16 cellular contexts compared by ENCODE assay signal in the genomic region with DNA sequence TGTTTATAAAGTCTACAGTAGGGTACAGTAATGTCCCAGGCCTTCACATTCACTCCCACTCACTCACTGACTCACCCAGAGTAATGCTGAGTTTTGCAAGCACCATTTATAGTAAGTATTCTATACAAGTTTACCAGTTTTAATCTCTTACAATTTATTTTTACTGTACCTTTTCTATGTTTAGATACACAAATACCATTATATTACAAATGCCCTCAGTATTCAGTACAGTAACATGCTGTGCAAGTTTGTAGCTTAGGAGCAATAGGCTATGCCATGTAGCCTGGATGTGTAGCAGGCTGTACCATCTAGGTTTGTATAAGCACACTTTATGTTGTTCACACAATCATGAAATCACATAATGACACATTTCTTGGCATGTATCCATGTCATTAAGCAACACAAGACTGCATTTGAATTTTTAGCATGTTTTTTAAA.
DNase-seq lines count a peak whose midpoint lies in the region; ATAC-seq and TF ChIP-seq lines count a peak whose summit lies in the region.
"Had no signal": no experiment of that assay in that cellular context is flagged by ENCODE, and none has a peak within 500 bp of the region (broad histone marks: within the 10 kb centered on the region; RNA-seq: fewer than 3 reads in every experiment).

No MANE protein-coding gene starts in this region.

- H3K79me2 ChIP-seq in ACC112 (ENCODE audit: control insufficient read depth, insufficient read depth, low read length, unreplicated experiment): no peaks in the 10 kb centered on the region
- H3K79me2 ChIP-seq in mammary epithelial cell (ENCODE audit: insufficient read depth, low read length): no peaks in the 10 kb centered on the region
- H3K79me2 ChIP-seq in MM.1S (ENCODE audit: low read length): no peaks in the 10 kb centered on the region

- no peak overlapping the region for H3K4me3 Mint-ChIP-seq in T-helper 17 cell
- H3K4me3 Mint-ChIP-seq in activated naive CD4-positive, alpha-beta T cell treated with anti-CD3 and anti-CD28 coated beads for 36 hours: no peak overlapping the region
- H3K4me3 Mint-ChIP-seq: activated naive CD4-positive, alpha-beta T cell treated with anti-CD3 and anti-CD28 coated beads, Interleukin-2, amount 10 ng/mL, durations not matched to agents 7 days and 5 days; natural killer cell had no signal

- peak; percentile 8 for DNase-seq in HT1080 (ENCODE audit: low read depth)
- DNase-seq in mammary epithelial cell: peak; percentile 71
- DNase-seq in foreskin fibroblast: peak; percentile 90 to 92
- no peak for DNase-seq in activated CD4-positive, alpha-beta T cell treated with anti-CD3 and anti-CD28 coated beads, Interleukin-2, amount 50 U/mL, for 1 hour
- DNase-seq in T-helper 17 cell: no peak
- no peak for DNase-seq in MM.1S
- DNase-seq in activated naive CD4-positive, alpha-beta T cell treated with anti-CD3 and anti-CD28 coated beads for 36 hours: no peak
- DNase-seq: activated naive CD4-positive, alpha-beta T cell treated with anti-CD3 and anti-CD28 coated beads, Interleukin-2, amount 10 ng/mL, durations not matched to agents 7 days and 5 days; lower lobe of right lung; natural killer cell; stimulated activated CD4-positive, alpha-beta T cell treated with anti-CD3 and anti-CD28 coated beads, Interleukin-2, amount 100 ng/mL, for 24 hours had no signal

- intact Hi-C loops in mammary epithelial cell (cut with micrococcal nuclease): no loop called here
- intact Hi-C loops in activated naive CD4-positive, alpha-beta T cell treated with anti-CD3 and anti-CD28 coated beads for 36 hours (cut with micrococcal nuclease): no loop called here

- H3K9ac ChIP-seq in mammary epithelial cell (ENCODE audit: insufficient read depth, low read length): no peak overlapping the region
- no peak overlapping the region for H3K9ac ChIP-seq in MM.1S (ENCODE audit: low read length)

- peak overlapping the region; percentile 16; the same call in 1 of the 2 replicates for H3K4me3 ChIP-seq in ACC112 (ENCODE audit: low read depth, low read length)
- H3K4me3 ChIP-seq in mammary epithelial cell (replicated peaks in 1 of 3; ENCODE audit: insufficient read depth in 1 of 3, low read depth in 2 of 3, low read length in 3 of 3): no peak overlapping the region
- no peak overlapping the region for H3K4me3 ChIP-seq in foreskin fibroblast (ENCODE audit: low read depth in 1 of 2, low read length in 2 of 2)
- H3K4me3 ChIP-seq in MM.1S (ENCODE audit: low read length): no peak overlapping the region
- H3K4me3 ChIP-seq: A549, lower lobe of right lung had no signal

- H3K4me1 Mint-ChIP-seq in T-helper 17 cell: no peaks in the 10 kb centered on the region
- H3K4me1 Mint-ChIP-seq in activated naive CD4-positive, alpha-beta T cell treated with anti-CD3 and anti-CD28 coated beads for 36 hours (ENCODE audit: low read depth): no peaks in the 10 kb centered on the region
- H3K4me1 Mint-ChIP-seq: activated naive CD4-positive, alpha-beta T cell treated with anti-CD3 and anti-CD28 coated beads, Interleukin-2, amount 10 ng/mL, durations not matched to agents 7 days and 5 days; natural killer cell had no signal

- no peaks in the 10 kb centered on the region for H3F3A ChIP-seq in MM.1S (ENCODE audit: insufficient read depth, low read length)

- in situ Hi-C loops in mammary epithelial cell (cut with MboI; ENCODE audit: low sequenced_read_pairs in 2 of 2): no loop called here

- H3K9me3 Mint-ChIP-seq in activated naive CD4-positive, alpha-beta T cell treated with anti-CD3 and anti-CD28 coated beads for 36 hours: peaks cover 1% of the 10 kb centered on the region

- H3K27me3 ChIP-seq in ACC112 (ENCODE audit: insufficient read depth, low read length) (no peaks in the 10 kb centered on the region), mammary epithelial cell (ENCODE audit: insufficient read depth, low read length) (no peaks in the 10 kb centered on the region), MM.1S (replicated peaks; ENCODE audit: insufficient read depth, low read length) (no peaks in the 10 kb centered on the region)

- H3K36me3 ChIP-seq in ACC112 (ENCODE audit: insufficient read depth, low read length) (no peaks in the 10 kb centered on the region), mammary epithelial cell (ENCODE audit: insufficient read depth, low read length) (no peaks in the 10 kb centered on the region), MM.1S (replicated peaks; ENCODE audit: insufficient read depth, low read length) (no peaks in the 10 kb centered on the region)
- H3K36me3 ChIP-seq: lower lobe of right lung had no signal

- H3K27ac ChIP-seq in ACC112 (ENCODE audit: low read depth, low read length) (peak overlapping the region; percentile 59), mammary epithelial cell (ENCODE audit: insufficient read depth, low read depth, low read length) (no peak overlapping the region), MM.1S (ENCODE audit: low read length) (no peak overlapping the region)
- H3K27ac ChIP-seq: A549, lower lobe of right lung, RWPE1 had no signal

- no peaks in the 10 kb centered on the region for H3K9me3 ChIP-seq in mammary epithelial cell (replicated peaks; ENCODE audit: insufficient read depth, low read length)
- H3K9me3 ChIP-seq in T-helper 17 cell (ENCODE audit: control insufficient read depth, low read length, poor library complexity, severe bottlenecking): no peaks in the 10 kb centered on the region
- no peaks in the 10 kb centered on the region for H3K9me3 ChIP-seq in MM.1S (replicated peaks; ENCODE audit: insufficient read depth, low read length)
- H3K9me3 ChIP-seq: A549, lower lobe of right lung had no signal

- dilution Hi-C loops in mammary epithelial cell (cut with HindIII; ENCODE audit: low sequenced_read_pairs): no loop called here

- no peaks in the 10 kb centered on the region; the same call in 1 of the 2 replicates for H3K9me2 ChIP-seq in MM.1S (replicated peaks; ENCODE audit: insufficient read depth, low read length)

- peak overlapping the region; percentile 64 for H3K4me2 ChIP-seq in mammary epithelial cell (ENCODE audit: insufficient read depth, low read depth, low read length)
- H3K4me2 ChIP-seq in MM.1S (ENCODE audit: low read depth, low read length): no peak overlapping the region
- H3K4me2 ChIP-seq: A549 had no signal

- H2AFZ ChIP-seq in ACC112 (ENCODE audit: low read length, unreplicated experiment) (no peak overlapping the region), mammary epithelial cell (ENCODE audit: low read depth, low read length) (no peak overlapping the region), MM.1S (ENCODE audit: low read length) (no peak overlapping the region)

- H3K27ac Mint-ChIP-seq in T-helper 17 cell: no peak overlapping the region
- H3K27ac Mint-ChIP-seq in activated naive CD4-positive, alpha-beta T cell treated with anti-CD3 and anti-CD28 coated beads for 36 hours: no peak overlapping the region
- H3K27ac Mint-ChIP-seq: activated naive CD4-positive, alpha-beta T cell treated with anti-CD3 and anti-CD28 coated beads, Interleukin-2, amount 10 ng/mL, durations not matched to agents 7 days and 5 days; natural killer cell had no signal

- H3K36me3 Mint-ChIP-seq in T-helper 17 cell (ENCODE audit: low read depth): no peaks in the 10 kb centered on the region
- H3K36me3 Mint-ChIP-seq in activated naive CD4-positive, alpha-beta T cell treated with anti-CD3 and anti-CD28 coated beads for 36 hours (ENCODE audit: low read depth): no peaks in the 10 kb centered on the region
- H3K36me3 Mint-ChIP-seq: activated naive CD4-positive, alpha-beta T cell treated with anti-CD3 and anti-CD28 coated beads, Interleukin-2, amount 10 ng/mL, durations not matched to agents 7 days and 5 days; natural killer cell had no signal

- no peaks in the 10 kb centered on the region for H4K20me1 ChIP-seq in mammary epithelial cell (ENCODE audit: insufficient read depth, low read length)
- H4K20me1 ChIP-seq in MM.1S (ENCODE audit: insufficient read depth, low read length): no peaks in the 10 kb centered on the region

- ATAC-seq in T-helper 17 cell: no peak
- ATAC-seq: A549; activated CD4-positive, CD25-positive, alpha-beta regulatory T cell treated with anti-CD3 and anti-CD28 coated beads, Interleukin-2, amount 50 U/mL, for 24 hours; esophagus mucosa; lower lobe of right lung; natural killer cell had no signal

- CTCF ChIA-PET in mammary epithelial cell (lab: Charles Lee; ENCODE audit: low non-redundant PET): no interaction called here
- CTCF ChIA-PET in activated naive CD4-positive, alpha-beta T cell treated with anti-CD3 and anti-CD28 coated beads for 36 hours (lab: Charles Lee): no interaction called here

- no peak for TF ChIP-seq CTCF in mammary epithelial cell (conservative IDR thresholded peaks at IDR 0.05 in 1 of 2, IDR thresholded peaks at IDR 0.05 in 1 of 2; ENCODE audit: extremely low read depth in 1 of 2, insufficient read depth in 1 of 2, low read depth in 1 of 2, low read length in 2 of 2)
- no peak for TF ChIP-seq CTCF in foreskin fibroblast (IDR thresholded peaks at IDR 0.05; ENCODE audit: low read depth, low read length)
- no peak for TF ChIP-seq CTCF in MM.1S (IDR thresholded peaks at IDR 0.05; ENCODE audit: low read length)

- no peaks in the 10 kb centered on the region for H3K27me3 Mint-ChIP-seq in T-helper 17 cell
- H3K27me3 Mint-ChIP-seq in activated naive CD4-positive, alpha-beta T cell treated with anti-CD3 and anti-CD28 coated beads for 36 hours (ENCODE audit: low read depth): no peaks in the 10 kb centered on the region
- H3K27me3 Mint-ChIP-seq: activated naive CD4-positive, alpha-beta T cell treated with anti-CD3 and anti-CD28 coated beads, Interleukin-2, amount 10 ng/mL, durations not matched to agents 7 days and 5 days had no signal

- H3K4me1 ChIP-seq in ACC112 (ENCODE audit: control insufficient read depth, insufficient read depth, low read length, unreplicated experiment): peaks cover 37% of the 10 kb centered on the region
- peaks cover 21% of the 10 kb centered on the region for H3K4me1 ChIP-seq in mammary epithelial cell (ENCODE audit: insufficient read depth, low read length)
- no peaks in the 10 kb centered on the region for H3K4me1 ChIP-seq in MM.1S (ENCODE audit: low read length)
- H3K4me1 ChIP-seq: A549, lower lobe of right lung had no signal

- no TSS peak for BruUV-seq in mammary epithelial cell (replicated peaks; lab: Mats Ljungman, UMichigan)

Comparison
In these comparisons a context has a peak if more than half of its experiments do, and no peak if none do; other contexts are left out.
1. DNase-seq: peak in HT1080 (single experiment), mammary epithelial cell (single experiment) and foreskin fibroblast (2 of 2); none in activated CD4-positive, alpha-beta T cell treated with anti-CD3 and anti-CD28 coated beads, Interleukin-2, amount 50 U/mL, for 1 hour (single experiment), T-helper 17 cell (0 of 3), MM.1S (single experiment) and activated naive CD4-positive, alpha-beta T cell treated with anti-CD3 and anti-CD28 coated beads for 36 hours (single experiment).